In genomic region chr12:49872781-49873181, GRCh38 we compare ENCODE assay signal across 15 cellular contexts. TPM values are rescaled to one million over a fixed set of nuclear protein-coding genes. Genes with fewer than 3 reads are reported as not detected.
DNase-seq lines count a peak whose midpoint lies in the region; ATAC-seq and TF ChIP-seq lines count a peak whose summit lies in the region.
"Had no signal": no experiment of that assay in that cellular context is flagged by ENCODE, and none has a peak within 500 bp of the region (broad histone marks: within the 10 kb centered on the region; RNA-seq: fewer than 3 reads in every experiment).

No MANE protein-coding gene starts in this region.

- ATAC-seq in activated CD8-positive, alpha-beta memory T cell treated with anti-CD3 and anti-CD28 coated beads, Interleukin-2, amount 10 ng/mL, durations not matched to agents 7 days and 5 days = no peak
- ATAC-seq in upper lobe of left lung (ENCODE audit: low FRiP score in 2 of 2) (no peak), HG02623 (IDR thresholded peaks at IDR 0.05; ENCODE audit: unreplicated experiment) (no peak)
- ATAC-seq: effector memory CD8-positive, alpha-beta T cell; lower lobe of right lung; WTC11 had no signal

- no peak overlapping the region for H3K4me3 Mint-ChIP-seq in activated CD8-positive, alpha-beta memory T cell treated with anti-CD3 and anti-CD28 coated beads, Interleukin-2, amount 10 ng/mL, durations not matched to agents 7 days and 5 days
- H3K4me3 Mint-ChIP-seq: effector memory CD8-positive, alpha-beta T cell; WTC11 had no signal

- H3K9me3 Mint-ChIP-seq in activated CD8-positive, alpha-beta memory T cell treated with anti-CD3 and anti-CD28 coated beads, Interleukin-2, amount 10 ng/mL, durations not matched to agents 7 days and 5 days (ENCODE audit: low read depth) = peaks cover 2% of the 10 kb centered on the region

- TF ChIP-seq CTCF in fibroblast of pulmonary artery (IDR thresholded peaks at IDR 0.05; ENCODE audit: low read length, missing control alignments) = no peak
- no peak for TF ChIP-seq CTCF in upper lobe of left lung (IDR thresholded peaks at IDR 0.05)

- H3K9me3 ChIP-seq in upper lobe of left lung = no peaks in the 10 kb centered on the region
- H3K9me3 ChIP-seq: lower lobe of right lung, uterus had no signal

- H3K4me1 Mint-ChIP-seq in activated CD8-positive, alpha-beta memory T cell treated with anti-CD3 and anti-CD28 coated beads, Interleukin-2, amount 10 ng/mL, durations not matched to agents 7 days and 5 days = no peaks in the 10 kb centered on the region

- DNase-seq in activated CD8-positive, alpha-beta memory T cell treated with anti-CD3 and anti-CD28 coated beads, Interleukin-2, amount 10 ng/mL, durations not matched to agents 7 days and 5 days = peak; percentile 27
- DNase-seq in activated CD8-positive, alpha-beta memory T cell treated with anti-CD3 and anti-CD28 coated beads for 24 hours = no peak
- DNase-seq in RPMI7951 (ENCODE audit: low read depth) = peak; percentile 13
- DNase-seq in fibroblast of pulmonary artery (ENCODE audit: low read depth) = peak; percentile 47
- no peak for DNase-seq in activated CD4-positive, CD25-positive, alpha-beta regulatory T cell treated with anti-CD3 and anti-CD28 coated beads, Interleukin-2, amount 50 U/mL, for 72 hours
- no peak for DNase-seq in upper lobe of left lung
- DNase-seq: activated T-cell treated with anti-CD3 and anti-CD28 coated beads, Interleukin-2, amount 50 U/mL, for 1 hour; effector memory CD8-positive, alpha-beta T cell; H7; lower lobe of right lung; stimulated activated CD4-positive, alpha-beta T cell treated with anti-CD3 and anti-CD28 coated beads, Interleukin-15, amount 100 ng/mL, for 24 hours had no signal

- no peak overlapping the region for H3K4me3 ChIP-seq in fibroblast of pulmonary artery (replicated peaks; ENCODE audit: low read depth, low read length)
- no peak overlapping the region for H3K4me3 ChIP-seq in upper lobe of left lung
- H3K4me3 ChIP-seq: lower lobe of right lung, uterus had no signal

- H3K27ac ChIP-seq in temporal lobe (ENCODE audit: low read depth, low read length) = peak overlapping the region; percentile 97
- no peak overlapping the region for H3K27ac ChIP-seq in upper lobe of left lung
- H3K27ac ChIP-seq: lower lobe of right lung, uterus had no signal

- CTCF ChIA-PET in activated CD8-positive, alpha-beta memory T cell treated with anti-CD3 and anti-CD28 coated beads, Interleukin-2, amount 10 ng/mL, durations not matched to agents 7 days and 5 days (lab: Charles Lee) = interaction anchor here (3.9 kb wide), 1 partner anchor 73 kb away, joined by 13 read pairs; no protein-coding TSS in a partner anchor

- H3K27ac Mint-ChIP-seq in activated CD8-positive, alpha-beta memory T cell treated with anti-CD3 and anti-CD28 coated beads, Interleukin-2, amount 10 ng/mL, durations not matched to agents 7 days and 5 days = no peak overlapping the region
- H3K27ac Mint-ChIP-seq: effector memory CD8-positive, alpha-beta T cell; WTC11 had no signal

- H3K36me3 Mint-ChIP-seq in activated CD8-positive, alpha-beta memory T cell treated with anti-CD3 and anti-CD28 coated beads, Interleukin-2, amount 10 ng/mL, durations not matched to agents 7 days and 5 days = no peaks in the 10 kb centered on the region

- H3K36me3 ChIP-seq in upper lobe of left lung = no peaks in the 10 kb centered on the region
- H3K36me3 ChIP-seq: lower lobe of right lung, uterus had no signal

- H3K4me1 ChIP-seq in upper lobe of left lung = peaks cover 15 to 20% (median 18%) of the 10 kb centered on the region in 4 donors

- H3K27me3 ChIP-seq in upper lobe of left lung = no peaks in the 10 kb centered on the region
- H3K27me3 ChIP-seq: uterus had no signal

- no peaks in the 10 kb centered on the region for H3K27me3 Mint-ChIP-seq in activated CD8-positive, alpha-beta memory T cell treated with anti-CD3 and anti-CD28 coated beads, Interleukin-2, amount 10 ng/mL, durations not matched to agents 7 days and 5 days

- TF ChIP-seq EP300 in upper lobe of left lung (IDR thresholded peaks at IDR 0.05) = no peak

- WGBS in upper lobe of left lung, 2 donors = 77 to 81% methylated on average over 6 of the region's 6 CpGs

- TF ChIP-seq POLR2A in upper lobe of left lung (IDR thresholded peaks at IDR 0.05) = no peak

RNA-seq across cellular contexts. Expression of gene BCDIN3D, which starts 29.9 kb away (rescaled TPM):
- 1 to 10 TPM; 8.2 to 8.3 TPM for total RNA-seq in activated CD8-positive, alpha-beta memory T cell treated with anti-CD3 and anti-CD28 coated beads, Interleukin-2, amount 10 ng/mL, durations not matched to agents 7 days and 5 days
- total RNA-seq in RPMI7951 (2014; rRNA removed; shearing (Covaris generic)) = 2.9 and 5.6 TPM in 2 replicates
- total RNA-seq in temporal lobe (4.7 TPM), upper lobe of left lung (1 to 10 TPM in 5 of 6 donors, under 1 TPM in 1; 0.44 to 4.9 (median 4.2) TPM)

RNA-seq across cellular contexts. Expression of gene FAIM2, which starts 30.9 kb away (rescaled TPM):
- total RNA-seq in activated CD8-positive, alpha-beta memory T cell treated with anti-CD3 and anti-CD28 coated beads, Interleukin-2, amount 10 ng/mL, durations not matched to agents 7 days and 5 days = under 1 TPM; 0.05 to 0.06 TPM
- 0.98 and 1.2 TPM in 2 replicates for total RNA-seq in RPMI7951 (2014; rRNA removed; shearing (Covaris generic))
- 24.6 TPM for total RNA-seq in temporal lobe
- total RNA-seq in upper lobe of left lung = 1 to 10 TPM in 1 of 6 donors, under 1 TPM in 3, not detected in 2; 0.30 to 2.0 (median 0.64) TPM
- total RNA-seq: H7 had no signal

RNA-seq across cellular contexts. Expression of gene NCKAP5L, which starts 44.6 kb away (rescaled TPM):
- total RNA-seq in activated CD8-positive, alpha-beta memory T cell treated with anti-CD3 and anti-CD28 coated beads, Interleukin-2, amount 10 ng/mL, durations not matched to agents 7 days and 5 days = 1 to 10 TPM; 1.1 to 1.4 TPM
- total RNA-seq in RPMI7951 (2014; rRNA removed; shearing (Covaris generic)) = 5.0 and 5.7 TPM in 2 replicates
- 9.3 TPM for total RNA-seq in temporal lobe
- 10 to 100 TPM; 21.1 to 58.9 (median 30.8) TPM for total RNA-seq in upper lobe of left lung

Comparison
In these comparisons a context has a peak if more than half of its experiments do, and no peak if none do; other contexts are left out.
1. DNase-seq: peak in activated CD8-positive, alpha-beta memory T cell treated with anti-CD3 and anti-CD28 coated beads, Interleukin-2, amount 10 ng/mL, durations not matched to agents 7 days and 5 days (single experiment), RPMI7951 (single experiment) and fibroblast of pulmonary artery (single experiment); none in activated CD8-positive, alpha-beta memory T cell treated with anti-CD3 and anti-CD28 coated beads for 24 hours (single experiment), activated CD4-positive, CD25-positive, alpha-beta regulatory T cell treated with anti-CD3 and anti-CD28 coated beads, Interleukin-2, amount 50 U/mL, for 72 hours (single experiment) and upper lobe of left lung (0 of 2).